8 cellular contexts compared by ENCODE assay signal in genomic region chr12:1529228-1529861, GRCh38.
DNase-seq lines count a peak whose midpoint lies in the region; ATAC-seq, FAIRE-seq and TF ChIP-seq lines count a peak whose summit lies in the region.

No MANE protein-coding gene starts in this region.

- no peaks in the 10 kb centered on the region for H3K9me3 ChIP-seq in right cardiac atrium (ENCODE audit: control insufficient read depth, low read length)

- POLR2A ChIA-PET in GM10248 (lab: Yijun Ruan, JAX): no interaction called here

- 65% methylated on average over 11 of the region's 11 CpGs for WGBS in right cardiac atrium

- no peaks in the 10 kb centered on the region for H3K27me3 ChIP-seq in right cardiac atrium (ENCODE audit: control insufficient read depth, insufficient read depth)

- H3K4me1 ChIP-seq in right cardiac atrium (ENCODE audit: control insufficient read depth, insufficient read depth, low read length): no peaks in the 10 kb centered on the region

- DNase-seq in GM12892 (ENCODE audit: insufficient read length) (no peak), right cardiac atrium (no peak), RPMI8226 (no peak), GM10248 (ENCODE audit: extremely low spot score) (no peak)

- peak overlapping the region; percentile 61 for H3K4me3 ChIP-seq in WI38 (ENCODE audit: low read depth, low read length)
- peak overlapping the region; percentile 93 for H3K4me3 ChIP-seq in right cardiac atrium (ENCODE audit: low read length)
- H3K4me3 ChIP-seq in skin epidermis: peak overlapping the region in 5 of 7 experiments; percentile 29 to 59 (median 45)

- ATAC-seq in right cardiac atrium (no peak), HG03280 (IDR thresholded peaks at IDR 0.05; ENCODE audit: unreplicated experiment) (no peak), HG03378 (IDR thresholded peaks at IDR 0.05; ENCODE audit: unreplicated experiment) (no peak)

- H3K27ac ChIP-seq in right cardiac atrium (ENCODE audit: low read length) (no peak overlapping the region), skin epidermis (peak overlapping the region in 1 of 21 experiments; percentile 0)

- CTCF ChIA-PET in GM10248 (lab: Yijun Ruan, JAX): interaction anchor here (0.7 to 2.9 kb wide), 6 partner anchors 10 to 412 kb away, joined by 3 to 11 read pairs (median 4); no protein-coding TSS in a partner anchor

- peak; percentile 40 for FAIRE-seq in GM12892 (lab: Jason Lieb, UNC)

- intact Hi-C loops in right cardiac atrium (cut with DNase I): no loop called here

- TF ChIP-seq CTCF in WI38 (IDR thresholded peaks at IDR 0.05; ENCODE audit: low read depth, low read length) (no peak), GM10248 (IDR thresholded peaks at IDR 0.05; ENCODE audit: control extremely low read depth, extremely low read depth, low read depth, missing control alignments) (no peak)

- TF ChIP-seq POLR2A in GM12892 (IDR thresholded peaks at IDR 0.05; ENCODE audit: low read depth, low read length): no peak
